1 cellular context compared by ENCODE assay signal in genomic region chr3:22121068-22121706, GRCh38.
TF ChIP-seq lines count a peak whose summit lies in the region.

No MANE protein-coding gene starts in this region.

TF ChIP-seq in HepG2, 621 proteins besides CTCF, POLR2A, EP300 and RAD21 (continued from another document and continues in another):
- TF ChIP-seq HNF1B (CRISPR knock-in tag; IDR thresholded peaks at IDR 0.05) (peak; percentile 87), ZGPAT (CRISPR knock-in tag; IDR thresholded peaks at IDR 0.05) (0 out of 2 replicates have a peak, but pooled peaks have one; percentile 23), ZBTB46 (CRISPR knock-in tag; IDR thresholded peaks at IDR 0.05; ENCODE audit: borderline replicate concordance) (no peak), SOX6 (IDR thresholded peaks at IDR 0.05) (no peak), SOX6 (CRISPR knock-in tag; IDR thresholded peaks at IDR 0.05) (peak; percentile 74), AHDC1 (CRISPR knock-in tag; IDR thresholded peaks at IDR 0.05; ENCODE audit: borderline replicate concordance) (peak; percentile 85), FLYWCH1 (CRISPR knock-in tag; IDR thresholded peaks at IDR 0.05) (no peak), BRD4 (CRISPR knock-in tag; IDR thresholded peaks at IDR 0.05) (no peak), CEBPZ (IDR thresholded peaks at IDR 0.05; ENCODE audit: low read length) (no peak), SNAPC4 (CRISPR knock-in tag; IDR thresholded peaks at IDR 0.05) (no peak), ZXDC (CRISPR knock-in tag; IDR thresholded peaks at IDR 0.05) (no peak), TFDP2 (CRISPR knock-in tag; IDR thresholded peaks at IDR 0.05) (0 out of 2 replicates have a peak, but pooled peaks have one; percentile 9), ESRRA (CRISPR knock-in tag; IDR thresholded peaks at IDR 0.05; ENCODE audit: low read depth) (no peak), ZNF574 (CRISPR knock-in tag; IDR thresholded peaks at IDR 0.05) (no peak), GFI1 (CRISPR knock-in tag; IDR thresholded peaks at IDR 0.05; ENCODE audit: borderline replicate concordance) (0 out of 2 replicates have a peak, but pooled peaks have one; percentile 26), HMGXB4 (CRISPR knock-in tag; IDR thresholded peaks at IDR 0.05; ENCODE audit: borderline replicate concordance in 1 of 2, low read depth in 1 of 2) (no peak), KAT2B (IDR thresholded peaks at IDR 0.05; ENCODE audit: borderline replicate concordance, low read depth, low read length) (peak; percentile 69)
